8 cellular contexts compared by ENCODE assay signal in genomic region chr5:31232273-31232888, GRCh38. TPM values are rescaled to one million over a fixed set of nuclear protein-coding genes. Genes with fewer than 3 reads are reported as not detected.
A peak's percentile ranks its signal among the peaks of the same experiment; 100 is the strongest.
DNase-seq lines count a peak whose midpoint lies in the region; ATAC-seq and TF ChIP-seq lines count a peak whose summit lies in the region.

No MANE protein-coding gene starts in this region.

- peak; percentile 95 for TF ChIP-seq CTCF in chondrocyte (IDR thresholded peaks at IDR 0.05)
- peak; percentile 57 to 80 (median 64) for TF ChIP-seq CTCF in right lobe of liver (IDR thresholded peaks at IDR 0.05)

- H3K4me3 ChIP-seq in right lobe of liver, result no peak overlapping the region

- H3K27me3 Mint-ChIP-seq in chondrocyte (ENCODE audit: low read depth), result no peaks in the 10 kb centered on the region

- WGBS in right lobe of liver (ENCODE audit: insufficient coverage, low coverage, low lambda C conversion rate, missing lambda C conversion rate), result 0% methylated on average over 4 of the region's 4 CpGs

- no peak for TF ChIP-seq POLR2A in right lobe of liver (IDR thresholded peaks at IDR 0.05)

- peaks cover 67% of the 10 kb centered on the region for H3K4me1 Mint-ChIP-seq in chondrocyte (ENCODE audit: low read depth)

- DNase-seq in D341Med (ENCODE audit: low spot score) (peak; percentile 69), NCI-H82 (lab: John Stamatoyannopoulos, UW) (peak; percentile 84), chondrocyte (ENCODE audit: low spot score) (no peak), right lobe of liver (no peak)
- DNase-seq in activated CD4-positive, alpha-beta T cell treated with anti-CD3 and anti-CD28 coated beads, Interleukin-2, amount 50 U/mL, for 1 hour, result no peak

- H3K36me3 Mint-ChIP-seq in chondrocyte (ENCODE audit: low read depth), result peaks cover 6% of the 10 kb centered on the region

- H3K27ac Mint-ChIP-seq in chondrocyte (ENCODE audit: unreplicated experiment), result peak overlapping the region; percentile 74

- no peaks in the 10 kb centered on the region for H3K9me3 ChIP-seq in right lobe of liver

- intact Hi-C loops in right lobe of liver (cut with DNase I), result no loop called here

- H3K9me3 Mint-ChIP-seq in chondrocyte (ENCODE audit: low read depth), result no peaks in the 10 kb centered on the region

- no peak overlapping the region for H3K27ac ChIP-seq in right lobe of liver

- peak; percentile 89 for ATAC-seq in GM19351 (IDR thresholded peaks at IDR 0.05; ENCODE audit: unreplicated experiment)
- peak; percentile 53 for ATAC-seq in HG03469 (IDR thresholded peaks at IDR 0.05; ENCODE audit: unreplicated experiment)
- ATAC-seq in right lobe of liver, result peak; percentile 88 to 99 (median 94)
- ATAC-seq in HG02884 (IDR thresholded peaks at IDR 0.05; ENCODE audit: unreplicated experiment), result no peak

- no peaks in the 10 kb centered on the region for H3K4me1 ChIP-seq in right lobe of liver

- no peaks in the 10 kb centered on the region for H3K27me3 ChIP-seq in right lobe of liver

- H3K4me3 Mint-ChIP-seq in chondrocyte (ENCODE audit: unreplicated experiment), result no peak overlapping the region

- no peaks in the 10 kb centered on the region for H3K36me3 ChIP-seq in right lobe of liver

RNA-seq across cellular contexts. Expression of gene CDH6, which starts 38.9 kb away (rescaled TPM):
- total RNA-seq in chondrocyte, result 50.7 to 104 TPM (median 55.5 TPM) in 3 replicates
- 1 to 10 TPM in 2 of 6 experiments, under 1 TPM in 4; 0.49 to 1.8 (median 0.74) TPM for total RNA-seq in right lobe of liver

Comparison
In these comparisons a context has a peak if more than half of its experiments do, and no peak if none do; other contexts are left out.
1. DNase-seq: peak in D341Med (single experiment) and NCI-H82 (single experiment); none in chondrocyte (single experiment), right lobe of liver (0 of 3) and activated CD4-positive, alpha-beta T cell treated with anti-CD3 and anti-CD28 coated beads, Interleukin-2, amount 50 U/mL, for 1 hour (single experiment).
2. RNA of gene CDH6, which starts 38.9 kb away (total RNA-seq): 50.7 to 104 TPM in chondrocyte; 0.49 to 1.8 TPM in right lobe of liver; every median in the first group is over 10 times any median in the second.